ENCODE assay signal across 3 cellular contexts in the genomic region with DNA sequence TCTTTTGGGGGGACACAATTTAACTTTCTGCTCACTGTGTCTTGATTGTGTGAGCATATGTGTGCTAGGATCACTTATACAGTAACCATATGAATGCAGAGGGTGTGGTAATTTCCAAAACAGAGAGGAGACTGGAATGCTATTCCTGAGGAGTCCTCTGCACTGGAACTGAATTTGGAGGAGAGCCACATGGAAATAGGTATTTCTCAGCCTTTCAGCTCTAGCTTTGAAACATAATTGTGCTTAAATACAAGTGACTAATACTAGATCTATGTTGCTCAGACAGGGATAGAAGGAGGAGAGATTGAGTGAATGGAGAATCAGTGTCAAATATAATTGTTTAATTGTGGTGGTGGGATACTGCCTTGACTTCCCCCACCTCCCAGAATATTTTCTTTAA.
TF ChIP-seq lines count a peak whose summit lies in the region.

No MANE protein-coding gene starts in this region.

TF ChIP-seq in GM23338, 12 proteins besides CTCF, POLR2A, EP300 and RAD21 (continued from another document and continues in another):
- no peak for TF ChIP-seq POLR2AphosphoS5 (IDR thresholded peaks at IDR 0.05; ENCODE audit: low read depth)
- TF ChIP-seq EZH2phosphoT487 (IDR thresholded peaks at IDR 0.05; ENCODE audit: unreplicated experiment): no peak
- TF ChIP-seq ZNF331 (CRISPR knock-in tag; IDR thresholded peaks at IDR 0.05; ENCODE audit: low read depth): no peak
- TF ChIP-seq STAT1 (IDR thresholded peaks at IDR 0.05; ENCODE audit: unreplicated experiment): no peak
- TF ChIP-seq, protein P1, sequence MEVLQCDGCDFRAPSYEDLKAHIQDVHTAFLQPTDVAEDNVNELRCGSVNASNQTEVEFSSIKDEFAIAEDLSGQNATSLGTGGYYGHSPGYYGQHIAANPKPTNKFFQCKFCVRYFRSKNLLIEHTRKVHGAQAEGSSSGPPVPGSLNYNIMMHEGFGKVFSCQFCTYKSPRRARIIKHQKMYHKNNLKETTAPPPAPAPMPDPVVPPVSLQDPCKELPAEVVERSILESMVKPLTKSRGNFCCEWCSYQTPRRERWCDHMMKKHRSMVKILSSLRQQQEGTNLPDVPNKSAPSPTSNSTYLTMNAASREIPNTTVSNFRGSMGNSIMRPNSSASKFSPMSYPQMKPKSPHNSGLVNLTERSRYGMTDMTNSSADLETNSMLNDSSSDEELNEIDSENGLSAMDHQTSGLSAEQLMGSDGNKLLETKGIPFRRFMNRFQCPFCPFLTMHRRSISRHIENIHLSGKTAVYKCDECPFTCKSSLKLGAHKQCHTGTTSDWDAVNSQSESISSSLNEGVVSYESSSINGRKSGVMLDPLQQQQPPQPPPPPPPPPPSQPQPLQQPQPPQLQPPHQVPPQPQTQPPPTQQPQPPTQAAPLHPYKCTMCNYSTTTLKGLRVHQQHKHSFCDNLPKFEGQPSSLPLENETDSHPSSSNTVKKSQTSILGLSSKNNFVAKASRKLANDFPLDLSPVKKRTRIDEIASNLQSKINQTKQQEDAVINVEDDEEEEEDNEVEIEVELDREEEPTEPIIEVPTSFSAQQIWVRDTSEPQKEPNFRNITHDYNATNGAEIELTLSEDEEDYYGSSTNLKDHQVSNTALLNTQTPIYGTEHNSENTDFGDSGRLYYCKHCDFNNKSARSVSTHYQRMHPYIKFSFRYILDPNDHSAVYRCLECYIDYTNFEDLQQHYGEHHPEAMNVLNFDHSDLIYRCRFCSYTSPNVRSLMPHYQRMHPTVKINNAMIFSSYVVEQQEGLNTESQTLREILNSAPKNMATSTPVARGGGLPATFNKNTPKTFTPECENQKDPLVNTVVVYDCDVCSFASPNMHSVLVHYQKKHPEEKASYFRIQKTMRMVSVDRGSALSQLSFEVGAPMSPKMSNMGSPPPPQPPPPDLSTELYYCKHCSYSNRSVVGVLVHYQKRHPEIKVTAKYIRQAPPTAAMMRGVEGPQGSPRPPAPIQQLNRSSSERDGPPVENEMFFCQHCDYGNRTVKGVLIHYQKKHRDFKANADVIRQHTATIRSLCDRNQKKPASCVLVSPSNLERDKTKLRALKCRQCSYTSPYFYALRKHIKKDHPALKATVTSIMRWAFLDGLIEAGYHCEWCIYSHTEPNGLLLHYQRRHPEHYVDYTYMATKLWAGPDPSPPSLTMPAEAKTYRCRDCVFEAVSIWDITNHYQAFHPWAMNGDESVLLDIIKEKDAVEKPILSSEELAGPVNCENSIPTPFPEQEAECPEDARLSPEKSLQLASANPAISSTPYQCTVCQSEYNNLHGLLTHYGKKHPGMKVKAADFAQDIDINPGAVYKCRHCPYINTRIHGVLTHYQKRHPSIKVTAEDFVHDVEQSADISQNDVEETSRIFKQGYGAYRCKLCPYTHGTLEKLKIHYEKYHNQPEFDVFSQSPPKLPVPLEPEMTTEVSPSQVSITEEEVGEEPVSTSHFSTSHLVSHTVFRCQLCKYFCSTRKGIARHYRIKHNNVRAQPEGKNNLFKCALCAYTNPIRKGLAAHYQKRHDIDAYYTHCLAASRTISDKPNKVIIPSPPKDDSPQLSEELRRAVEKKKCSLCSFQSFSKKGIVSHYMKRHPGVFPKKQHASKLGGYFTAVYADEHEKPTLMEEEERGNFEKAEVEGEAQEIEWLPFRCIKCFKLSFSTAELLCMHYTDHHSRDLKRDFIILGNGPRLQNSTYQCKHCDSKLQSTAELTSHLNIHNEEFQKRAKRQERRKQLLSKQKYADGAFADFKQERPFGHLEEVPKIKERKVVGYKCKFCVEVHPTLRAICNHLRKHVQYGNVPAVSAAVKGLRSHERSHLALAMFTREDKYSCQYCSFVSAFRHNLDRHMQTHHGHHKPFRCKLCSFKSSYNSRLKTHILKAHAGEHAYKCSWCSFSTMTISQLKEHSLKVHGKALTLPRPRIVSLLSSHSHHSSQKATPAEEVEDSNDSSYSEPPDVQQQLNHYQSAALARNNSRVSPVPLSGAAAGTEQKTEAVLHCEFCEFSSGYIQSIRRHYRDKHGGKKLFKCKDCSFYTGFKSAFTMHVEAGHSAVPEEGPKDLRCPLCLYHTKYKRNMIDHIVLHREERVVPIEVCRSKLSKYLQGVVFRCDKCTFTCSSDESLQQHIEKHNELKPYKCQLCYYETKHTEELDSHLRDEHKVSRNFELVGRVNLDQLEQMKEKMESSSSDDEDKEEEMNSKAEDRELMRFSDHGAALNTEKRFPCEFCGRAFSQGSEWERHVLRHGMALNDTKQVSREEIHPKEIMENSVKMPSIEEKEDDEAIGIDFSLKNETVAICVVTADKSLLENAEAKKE (CRISPR knock-in tag; IDR thresholded peaks at IDR 0.05): no peak
- no peak for TF ChIP-seq ZNF114 (CRISPR knock-in tag; IDR thresholded peaks at IDR 0.05)
- no peak for TF ChIP-seq EZH2 (IDR thresholded peaks at IDR 0.05; ENCODE audit: low read depth, unreplicated experiment)
- no peak for TF ChIP-seq JUNB (IDR thresholded peaks at IDR 0.05; ENCODE audit: unreplicated experiment)

TF ChIP-seq in endothelial cell of umbilical vein, 7 proteins besides CTCF, POLR2A, EP300 and RAD21 (continued from another document):
- TF ChIP-seq GATA2 (IDR thresholded peaks at IDR 0.05; ENCODE audit: insufficient read depth, insufficient read length, low read depth, low read length): no peak
- no peak for TF ChIP-seq POLR2AphosphoS5 (IDR thresholded peaks at IDR 0.05; ENCODE audit: insufficient read depth, low read depth, low read length)
- no peak for TF ChIP-seq MYC (IDR thresholded peaks at IDR 0.05; ENCODE audit: low read depth, low read length)
- no peak for TF ChIP-seq EZH2 (IDR thresholded peaks at IDR 0.05; ENCODE audit: borderline replicate concordance, low read depth, low read length, severe bottlenecking)
- TF ChIP-seq, protein P2, sequence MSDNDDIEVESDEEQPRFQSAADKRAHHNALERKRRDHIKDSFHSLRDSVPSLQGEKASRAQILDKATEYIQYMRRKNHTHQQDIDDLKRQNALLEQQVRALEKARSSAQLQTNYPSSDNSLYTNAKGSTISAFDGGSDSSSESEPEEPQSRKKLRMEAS (IDR thresholded peaks at IDR 0.05; ENCODE audit: insufficient read depth, insufficient read length): no peak
- no peak for TF ChIP-seq FOS (IDR thresholded peaks at IDR 0.05; ENCODE audit: borderline replicate concordance, insufficient read depth, low read length)

TF ChIP-seq in HEK293T, 16 proteins besides CTCF, POLR2A, EP300 and RAD21 (continued from another document):
- TF ChIP-seq FOXM1 (IDR thresholded peaks at IDR 0.05; ENCODE audit: borderline replicate concordance) (no peak), LEF1 (IDR thresholded peaks at IDR 0.05; ENCODE audit: borderline replicate concordance) (no peak), ZNF384 (IDR thresholded peaks at IDR 0.05) (no peak), SP1 (IDR thresholded peaks at IDR 0.05) (no peak), SUZ12 (IDR thresholded peaks at IDR 0.05) (no peak), FOXK2 (IDR thresholded peaks at IDR 0.05) (no peak)
TF ChIP-seq in HEK293T: peak in this region for 0.
